8 cellular contexts compared by ENCODE assay signal in the genomic region with DNA sequence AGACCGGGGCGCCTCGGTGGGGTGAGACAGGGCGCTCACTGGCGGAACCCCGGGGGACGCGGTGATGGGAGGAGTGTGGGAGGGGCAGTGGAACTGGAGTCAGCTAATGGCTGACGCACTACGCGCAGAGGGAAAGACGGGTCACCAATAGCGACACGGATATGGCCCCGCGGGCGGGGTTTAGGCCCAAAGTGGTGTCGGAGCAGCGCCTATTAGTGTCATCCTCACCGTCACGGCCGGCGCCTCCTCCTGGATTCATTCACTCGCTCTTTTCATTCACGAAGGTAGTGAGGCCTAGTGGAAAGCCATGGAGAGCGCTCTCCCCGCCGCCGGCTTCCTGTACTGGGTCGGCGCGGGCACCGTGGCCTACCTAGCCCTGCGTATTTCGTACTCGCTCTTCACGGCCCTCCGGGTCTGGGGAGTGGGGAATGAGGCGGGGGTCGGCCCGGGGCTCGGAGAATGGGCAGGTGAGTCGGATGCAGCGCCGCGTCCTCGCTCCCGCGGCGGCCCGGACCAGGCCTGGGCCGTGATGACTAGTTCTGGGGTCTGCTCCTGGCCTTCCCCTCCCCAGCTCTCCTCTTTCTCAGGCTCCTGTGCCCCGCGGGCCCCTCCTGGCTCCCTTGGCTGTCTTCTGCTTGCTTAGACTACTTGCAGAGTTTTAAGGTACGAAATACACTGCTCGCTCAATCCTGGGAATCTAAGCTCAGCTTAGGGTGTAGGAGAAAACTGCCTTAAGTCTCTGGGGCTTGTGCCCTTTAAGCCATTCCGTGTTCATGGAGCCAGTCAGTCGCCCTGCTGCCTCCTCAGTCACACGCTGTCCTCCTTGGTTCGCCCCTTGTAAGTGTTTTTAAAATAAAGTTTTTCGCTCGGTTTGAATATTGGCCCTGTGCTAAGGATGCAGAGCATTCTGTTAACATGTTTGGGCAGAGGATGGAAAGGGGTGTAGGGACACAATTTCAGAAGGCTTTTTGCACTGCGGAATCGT. TPM values are rescaled to one million over a fixed set of nuclear protein-coding genes. Genes with fewer than 3 reads are reported as not detected.
DNase-seq lines count a peak whose midpoint lies in the region; ATAC-seq and TF ChIP-seq lines count a peak whose summit lies in the region.

A gene (plus strand): TSS at position 218 of the 985 bp plus-strand sequence. CDS start 90 bp downstream, at position 308.

- intact Hi-C loops in spleen (cut with DNase I; ENCODE audit: low total_unique reads) = no loop called here

- peak; percentile 57 to 94 (median 79) for TF ChIP-seq POLR2A in spleen (IDR thresholded peaks at IDR 0.05)

- WGBS in spleen, 5 donors = 0 to 1% (median 0%) methylated on average over 36 to 64 of the region's 64 CpGs

- H3K27ac ChIP-seq in spleen = peak within 1 kb of the TSS; percentile 83 to 97 (median 96)

- H3K27ac Mint-ChIP-seq in central memory CD8-positive, alpha-beta T cell (ENCODE audit: low read depth) = peak within 1 kb of the TSS; percentile 98

- H3K9me3 ChIP-seq in spleen = peaks cover 0 to 5% (median 0%) of the 10 kb centered on the region in 8 donors

- H3K4me3 Mint-ChIP-seq in central memory CD8-positive, alpha-beta T cell = peak within 1 kb of the TSS; percentile 92

- no peaks in the 10 kb centered on the region for H3K27me3 ChIP-seq in spleen (replicated peaks in 1 of 7)

- no peaks in the 10 kb centered on the region for H3K27me3 Mint-ChIP-seq in central memory CD8-positive, alpha-beta T cell

- H3K4me1 ChIP-seq in spleen = peaks cover 17 to 58% (median 35%) of the 10 kb centered on the region in 6 donors

- peaks cover 13% of the 10 kb centered on the region for H3K36me3 Mint-ChIP-seq in central memory CD8-positive, alpha-beta T cell (ENCODE audit: insufficient read depth)

- no peaks in the 10 kb centered on the region for H3K9me3 Mint-ChIP-seq in central memory CD8-positive, alpha-beta T cell

- H3K4me1 Mint-ChIP-seq in central memory CD8-positive, alpha-beta T cell = peaks cover 21% of the 10 kb centered on the region

- peak; percentile 98 for ATAC-seq in GM19025 (IDR thresholded peaks at IDR 0.05; ENCODE audit: low read depth, unreplicated experiment)
- ATAC-seq in HG03342 (IDR thresholded peaks at IDR 0.05; ENCODE audit: unreplicated experiment) = peak; percentile 96
- peak; percentile 94 for ATAC-seq in central memory CD8-positive, alpha-beta T cell (replicated peaks; ENCODE audit: extremely low read depth, poor library complexity, severe bottlenecking)

- peak; percentile 95 for DNase-seq in AG09319 (ENCODE audit: extremely low read depth, low read depth)
- peak; percentile 97 to 99 for DNase-seq in NCI-H446 (lab: John Stamatoyannopoulos, UW)
- peak; percentile 97 for DNase-seq in activated CD4-positive, CD25-positive, alpha-beta regulatory T cell treated with anti-CD3 and anti-CD28 coated beads, Interleukin-2, amount 50 U/mL, for 16 hours (ENCODE audit: low read depth, low spot score)
- peak; percentile 96 to 99 for DNase-seq in central memory CD8-positive, alpha-beta T cell (ENCODE audit: low spot score in 2 of 2)
- peak; percentile 97 for DNase-seq in inferior parietal cortex (ENCODE audit: extremely low spot score)
- DNase-seq in spleen = peak; percentile 100

- H3K36me3 ChIP-seq in spleen = peaks cover 0 to 13% (median 0%) of the 10 kb centered on the region in 6 donors

- TF ChIP-seq CTCF in AG09319 (IDR thresholded peaks at IDR 0.05; ENCODE audit: low read depth, low read length) (no peak; the same call in 1 of the 2 replicates), spleen (IDR thresholded peaks at IDR 0.05 in 8 of 11, conservative IDR thresholded peaks at IDR 0.05 in 3 of 11) (peak in 2 of 11 experiments; percentile 27 to 48)

- peak within 1 kb of the TSS; percentile 45 to 88 (median 78) for H3K4me3 ChIP-seq in spleen

RNA-seq across cellular contexts. Expression of the gene that starts here (rescaled TPM):
- 10 to 100 TPM; 51.1 to 80.0 (median 64.3) TPM for total RNA-seq in spleen
- 10 to 100 TPM; 17.5 to 25.5 (median 20.6) TPM for polyA plus RNA-seq in spleen

Comparison
In these comparisons a context has a peak if more than half of its experiments do, and no peak if none do; other contexts are left out.
1. Peak in every context shown above with its lines: DNase-seq, ATAC-seq, H3K4me3 ChIP-seq and H3K27ac ChIP-seq.